ENCODE assay signal across 21 cellular contexts in genomic region chr19:10736189-10736588, GRCh38. TPM values are rescaled to one million over a fixed set of nuclear protein-coding genes. Genes with fewer than 3 reads are reported as not detected.
DNase-seq lines count a peak whose midpoint lies in the region; ATAC-seq and TF ChIP-seq lines count a peak whose summit lies in the region.
"Had no signal": no experiment of that assay in that cellular context is flagged by ENCODE, and none has a peak within 500 bp of the region (broad histone marks: within the 10 kb centered on the region; RNA-seq: fewer than 3 reads in every experiment).

No MANE protein-coding gene starts in this region.

- peak overlapping the region; percentile 67 to 91 (median 76) for H3K27ac ChIP-seq in upper lobe of left lung
- H3K27ac ChIP-seq: sigmoid colon, suprapubic skin had no signal

- H3K4me3 ChIP-seq in upper lobe of left lung: no peak overlapping the region
- H3K4me3 ChIP-seq: sigmoid colon, suprapubic skin had no signal

- H3K36me3 ChIP-seq in upper lobe of left lung: no peaks in the 10 kb centered on the region
- H3K36me3 ChIP-seq: sigmoid colon, suprapubic skin had no signal

- H3K27me3 ChIP-seq in upper lobe of left lung: no peaks in the 10 kb centered on the region
- H3K27me3 ChIP-seq: sigmoid colon, suprapubic skin had no signal

- H3K27me3 Mint-ChIP-seq in activated T-cell treated with anti-CD3 and anti-CD28 coated beads, Interleukin-2, amount 50 U/mL, for 24 hours: no peaks in the 10 kb centered on the region
- H3K27me3 Mint-ChIP-seq in activated T-cell treated with anti-CD3 and anti-CD28 coated beads, Interleukin-2, amount 50 U/mL, for 4 hours (ENCODE audit: low read depth): no peaks in the 10 kb centered on the region
- H3K27me3 Mint-ChIP-seq in chondrocyte (ENCODE audit: low read depth) (no peaks in the 10 kb centered on the region), naive B cell (no peaks in the 10 kb centered on the region)
- H3K27me3 Mint-ChIP-seq: activated CD4-positive, alpha-beta T cell treated with anti-CD3 and anti-CD28 coated beads for 36 hours; activated CD8-positive, alpha-beta memory T cell treated with anti-CD3 and anti-CD28 coated beads, Interleukin-2, amount 10 ng/mL, durations not matched to agents 7 days and 5 days; activated naive CD8-positive, alpha-beta T cell treated with anti-CD3 and anti-CD28 coated beads, Interleukin-2, amount 10 ng/mL, durations not matched to agents 7 days and 5 days had no signal

- WGBS in upper lobe of left lung, 2 donors: 85 to 88% methylated on average over 6 of the region's 6 CpGs

- peaks cover 37 to 82% (median 51%) of the 10 kb centered on the region in 4 donors for H3K4me1 ChIP-seq in upper lobe of left lung

- no peaks in the 10 kb centered on the region for H3K9me3 ChIP-seq in upper lobe of left lung
- H3K9me3 ChIP-seq: sigmoid colon, suprapubic skin had no signal

- no peak for DNase-seq in activated T-cell treated with anti-CD3 and anti-CD28 coated beads, Interleukin-2, amount 50 U/mL, for 24 hours
- no peak for DNase-seq in activated T-cell treated with anti-CD3 and anti-CD28 coated beads, Interleukin-2, amount 50 U/mL, for 4 hours
- DNase-seq in chondrocyte (ENCODE audit: low spot score): no peak
- DNase-seq in naive B cell: no peak
- DNase-seq in upper lobe of left lung: no peak
- no peak for DNase-seq in NCI-H2196 treated with DMSO at 0.1 percent for 48 hours (lab: John Stamatoyannopoulos, UW; ENCODE audit: unreplicated experiment)
- no peak for DNase-seq in activated CD4-positive, CD25-positive, alpha-beta regulatory T cell treated with anti-CD3 and anti-CD28 coated beads, Interleukin-2, amount 50 U/mL, for 72 hours
- DNase-seq: activated CD4-positive, alpha-beta T cell treated with anti-CD3 and anti-CD28 coated beads for 36 hours; activated CD8-positive, alpha-beta memory T cell treated with anti-CD3 and anti-CD28 coated beads, Interleukin-2, amount 10 ng/mL, durations not matched to agents 7 days and 5 days; activated naive CD8-positive, alpha-beta T cell treated with anti-CD3 and anti-CD28 coated beads, Interleukin-2, amount 10 ng/mL, durations not matched to agents 7 days and 5 days; GOT3; mesendoderm; NCI-H1092; NCI-H2081; NCI-H446 treated with DMSO at 0.1 percent for 48 hours; PC-3; posterior cingulate gyrus; SIG-M5; sigmoid colon had no signal

- H3K4me1 Mint-ChIP-seq in activated T-cell treated with anti-CD3 and anti-CD28 coated beads, Interleukin-2, amount 50 U/mL, for 24 hours (ENCODE audit: low read depth): peaks cover 47% of the 10 kb centered on the region
- peaks cover 43% of the 10 kb centered on the region for H3K4me1 Mint-ChIP-seq in activated T-cell treated with anti-CD3 and anti-CD28 coated beads, Interleukin-2, amount 50 U/mL, for 4 hours (ENCODE audit: low read depth)
- H3K4me1 Mint-ChIP-seq in chondrocyte (ENCODE audit: low read depth) (peaks cover 25% of the 10 kb centered on the region), naive B cell (peaks cover 36 to 77% (median 53%) of the 10 kb centered on the region in 3 donors)

- no peak for TF ChIP-seq EP300 in upper lobe of left lung (IDR thresholded peaks at IDR 0.05)

- ATAC-seq in activated T-cell treated with anti-CD3 and anti-CD28 coated beads, Interleukin-2, amount 50 U/mL, for 4 hours: no peak
- ATAC-seq in naive B cell (ENCODE audit: low read depth in 2 of 2): no peak
- no peak for ATAC-seq in upper lobe of left lung (ENCODE audit: low FRiP score in 2 of 2)
- ATAC-seq in GM18511 (IDR thresholded peaks at IDR 0.05; ENCODE audit: unreplicated experiment): no peak
- ATAC-seq: activated CD4-positive, alpha-beta T cell treated with anti-CD3 and anti-CD28 coated beads for 36 hours; activated CD8-positive, alpha-beta memory T cell treated with anti-CD3 and anti-CD28 coated beads, Interleukin-2, amount 10 ng/mL, durations not matched to agents 7 days and 5 days; PC-3 had no signal

- H3K27ac Mint-ChIP-seq in activated T-cell treated with anti-CD3 and anti-CD28 coated beads, Interleukin-2, amount 50 U/mL, for 24 hours: peak overlapping the region; percentile 33
- H3K27ac Mint-ChIP-seq in chondrocyte (ENCODE audit: unreplicated experiment): peak overlapping the region; percentile 51
- H3K27ac Mint-ChIP-seq in naive B cell: peak overlapping the region in 5 of 6 donors; percentile 36 to 99 (median 50)
- H3K27ac Mint-ChIP-seq: activated CD4-positive, alpha-beta T cell treated with anti-CD3 and anti-CD28 coated beads for 36 hours; activated naive CD8-positive, alpha-beta T cell treated with anti-CD3 and anti-CD28 coated beads, Interleukin-2, amount 10 ng/mL, durations not matched to agents 7 days and 5 days had no signal

- TF ChIP-seq CTCF in chondrocyte (IDR thresholded peaks at IDR 0.05): no peak
- no peak for TF ChIP-seq CTCF in upper lobe of left lung (IDR thresholded peaks at IDR 0.05)

- no peak for TF ChIP-seq POLR2A in upper lobe of left lung (IDR thresholded peaks at IDR 0.05)

- no peak overlapping the region for H3K4me3 Mint-ChIP-seq in activated T-cell treated with anti-CD3 and anti-CD28 coated beads, Interleukin-2, amount 50 U/mL, for 24 hours
- H3K4me3 Mint-ChIP-seq in activated T-cell treated with anti-CD3 and anti-CD28 coated beads, Interleukin-2, amount 50 U/mL, for 4 hours: no peak overlapping the region
- H3K4me3 Mint-ChIP-seq in chondrocyte (ENCODE audit: unreplicated experiment): no peak overlapping the region
- peak overlapping the region in 2 of 8 donors; percentile 35 to 86 for H3K4me3 Mint-ChIP-seq in naive B cell
- H3K4me3 Mint-ChIP-seq: activated CD4-positive, alpha-beta T cell treated with anti-CD3 and anti-CD28 coated beads for 36 hours; activated CD8-positive, alpha-beta memory T cell treated with anti-CD3 and anti-CD28 coated beads, Interleukin-2, amount 10 ng/mL, durations not matched to agents 7 days and 5 days; activated naive CD8-positive, alpha-beta T cell treated with anti-CD3 and anti-CD28 coated beads, Interleukin-2, amount 10 ng/mL, durations not matched to agents 7 days and 5 days had no signal

- no peaks in the 10 kb centered on the region for H3K9me3 Mint-ChIP-seq in activated T-cell treated with anti-CD3 and anti-CD28 coated beads, Interleukin-2, amount 50 U/mL, for 24 hours
- H3K9me3 Mint-ChIP-seq in activated T-cell treated with anti-CD3 and anti-CD28 coated beads, Interleukin-2, amount 50 U/mL, for 4 hours: no peaks in the 10 kb centered on the region
- H3K9me3 Mint-ChIP-seq in chondrocyte (ENCODE audit: low read depth) (peaks cover 7% of the 10 kb centered on the region), naive B cell (peaks cover 0 to 7% (median 0%) of the 10 kb centered on the region in 7 donors)

- H3K36me3 Mint-ChIP-seq in activated T-cell treated with anti-CD3 and anti-CD28 coated beads, Interleukin-2, amount 50 U/mL, for 24 hours (ENCODE audit: low read depth): peaks cover 38% of the 10 kb centered on the region
- H3K36me3 Mint-ChIP-seq in activated T-cell treated with anti-CD3 and anti-CD28 coated beads, Interleukin-2, amount 50 U/mL, for 4 hours (ENCODE audit: insufficient read depth): peaks cover 2% of the 10 kb centered on the region
- H3K36me3 Mint-ChIP-seq in chondrocyte (ENCODE audit: low read depth) (peaks cover 7% of the 10 kb centered on the region), naive B cell (no peaks in the 10 kb centered on the region)

RNA-seq across cellular contexts. Expression of gene DNM2, which starts 18.3 kb away (rescaled TPM):
- 100 to 1,000 TPM; 152 to 161 (median 158) TPM for total RNA-seq in activated T-cell treated with anti-CD3 and anti-CD28 coated beads, Interleukin-2, amount 50 U/mL, for 4 hours
- total RNA-seq in chondrocyte (106 to 125 TPM (median 116 TPM) in 3 replicates), upper lobe of left lung (100 to 1,000 TPM; 238 to 744 (median 318) TPM)
- 100 to 1,000 TPM in 1 of 6 donors, 10 to 100 TPM in 5; 53.6 to 111 (median 63.0) TPM for polyA plus RNA-seq in naive B cell (ENCODE audit: low read depth in 6 of 6)

RNA-seq across cellular contexts. Expression of gene QTRT1, which starts 35.0 kb away (rescaled TPM):
- total RNA-seq in activated T-cell treated with anti-CD3 and anti-CD28 coated beads, Interleukin-2, amount 50 U/mL, for 4 hours: 100 to 1,000 TPM; 117 to 122 (median 120) TPM
- total RNA-seq in chondrocyte (28.2 to 50.2 TPM (median 33.7 TPM) in 3 replicates), upper lobe of left lung (10 to 100 TPM; 11.0 to 85.9 (median 32.5) TPM)
- polyA plus RNA-seq in naive B cell (ENCODE audit: low read depth in 6 of 6): 10 to 100 TPM; 39.0 to 82.5 (median 46.2) TPM
